Comparison of ENCODE assay signal across 1 cellular context in genomic region chr7:139772115-139772514, GRCh38.
A peak's percentile ranks its signal among the peaks of the same experiment; 100 is the strongest.
TF ChIP-seq lines count a peak whose summit lies in the region.

No MANE protein-coding gene starts in this region.

TF ChIP-seq in HepG2, 621 proteins besides CTCF, POLR2A, EP300 and RAD21 (continued from another document and continues in another):
- TF ChIP-seq ELF1 (CRISPR knock-in tag; IDR thresholded peaks at IDR 0.05): no peak
- TF ChIP-seq PLRG1 (conservative IDR thresholded peaks at IDR 0.05): no peak
- no peak for TF ChIP-seq ZNF780A (CRISPR knock-in tag; IDR thresholded peaks at IDR 0.05)
- no peak for TF ChIP-seq NFE2L2 (IDR thresholded peaks at IDR 0.05; ENCODE audit: low read length)
- TF ChIP-seq HHEX (CRISPR knock-in tag; IDR thresholded peaks at IDR 0.05): no peak
- TF ChIP-seq ATF5 (CRISPR knock-in tag; IDR thresholded peaks at IDR 0.05; ENCODE audit: low read depth): no peak
- TF ChIP-seq MYC (CRISPR knock-in tag; IDR thresholded peaks at IDR 0.05; ENCODE audit: borderline replicate concordance): no peak
- no peak for TF ChIP-seq ZNF776 (CRISPR knock-in tag; IDR thresholded peaks at IDR 0.05)
- TF ChIP-seq JUN (CRISPR knock-in tag; IDR thresholded peaks at IDR 0.05): no peak
- TF ChIP-seq ZNF546 (CRISPR knock-in tag; conservative IDR thresholded peaks at IDR 0.05): no peak
- TF ChIP-seq KDM4B (CRISPR knock-in tag; IDR thresholded peaks at IDR 0.05): no peak
- no peak for TF ChIP-seq ZNF383 (CRISPR knock-in tag; IDR thresholded peaks at IDR 0.05; ENCODE audit: borderline replicate concordance)
- TF ChIP-seq ZNF460 (CRISPR knock-in tag; IDR thresholded peaks at IDR 0.05; ENCODE audit: borderline replicate concordance): no peak
- TF ChIP-seq ZNF280D (CRISPR knock-in tag; IDR thresholded peaks at IDR 0.05): no peak
- TF ChIP-seq SOX6 (IDR thresholded peaks at IDR 0.05): no peak
- peak; percentile 55; the same call in 1 of the 2 replicates for TF ChIP-seq SOX6 (CRISPR knock-in tag; IDR thresholded peaks at IDR 0.05)
- no peak for TF ChIP-seq ZNF670 (CRISPR knock-in tag; IDR thresholded peaks at IDR 0.05; ENCODE audit: borderline replicate concordance)
- TF ChIP-seq KLF16 (CRISPR knock-in tag; IDR thresholded peaks at IDR 0.05): 0 out of 4 replicates have a peak, but pooled peaks of 1 of the 2 experiments have one; percentile 30
- TF ChIP-seq NAIF1 (CRISPR knock-in tag; IDR thresholded peaks at IDR 0.05; ENCODE audit: borderline replicate concordance): no peak
- TF ChIP-seq LBX2 (CRISPR knock-in tag; IDR thresholded peaks at IDR 0.05; ENCODE audit: borderline replicate concordance): no peak
- TF ChIP-seq ATF4 (CRISPR knock-in tag; IDR thresholded peaks at IDR 0.05): peak in 1 of 2 experiments; percentile 83; a peak in 2 of 4 replicates
- peak; percentile 88 for TF ChIP-seq GATAD2A (CRISPR knock-in tag; IDR thresholded peaks at IDR 0.05)
- no peak for TF ChIP-seq ZNF619 (CRISPR knock-in tag; IDR thresholded peaks at IDR 0.05)
- TF ChIP-seq ZNF414 (CRISPR knock-in tag; IDR thresholded peaks at IDR 0.05): no peak
- TF ChIP-seq ZNF660 (CRISPR knock-in tag; IDR thresholded peaks at IDR 0.05; ENCODE audit: borderline replicate concordance, low read depth): no peak
- 0 out of 2 replicates have a peak, but pooled peaks have one; percentile 18 for TF ChIP-seq FOSL2 (CRISPR knock-in tag; IDR thresholded peaks at IDR 0.05)
- TF ChIP-seq SOX5 (CRISPR knock-in tag; IDR thresholded peaks at IDR 0.05; ENCODE audit: borderline replicate concordance): peak; percentile 26; the same call in 1 of the 2 replicates
- no peak for TF ChIP-seq ZNF709 (CRISPR knock-in tag; IDR thresholded peaks at IDR 0.05)
- TF ChIP-seq ZNF12 (CRISPR knock-in tag; IDR thresholded peaks at IDR 0.05): no peak
- no peak for TF ChIP-seq PHF20 (CRISPR knock-in tag; IDR thresholded peaks at IDR 0.05)
- no peak for TF ChIP-seq MNT (IDR thresholded peaks at IDR 0.05)
- TF ChIP-seq ZFP41 (CRISPR knock-in tag; IDR thresholded peaks at IDR 0.05; ENCODE audit: borderline replicate concordance): no peak
- TF ChIP-seq SCMH1 (CRISPR knock-in tag; IDR thresholded peaks at IDR 0.05; ENCODE audit: borderline replicate concordance): no peak
- no peak for TF ChIP-seq ZNF362 (CRISPR knock-in tag; IDR thresholded peaks at IDR 0.05; ENCODE audit: borderline replicate concordance)
- TF ChIP-seq SMAD1 (CRISPR knock-in tag; IDR thresholded peaks at IDR 0.05; ENCODE audit: borderline replicate concordance, low read depth): no peak
- no peak for TF ChIP-seq CREB1 (IDR thresholded peaks at IDR 0.05)
- TF ChIP-seq CREB1 (CRISPR knock-in tag; IDR thresholded peaks at IDR 0.05): no peak
- no peak for TF ChIP-seq GZF1 (CRISPR knock-in tag; IDR thresholded peaks at IDR 0.05)
- no peak for TF ChIP-seq ZNF773 (CRISPR knock-in tag; IDR thresholded peaks at IDR 0.05; ENCODE audit: borderline replicate concordance)
- no peak for TF ChIP-seq NR2C2 (CRISPR knock-in tag; IDR thresholded peaks at IDR 0.05; ENCODE audit: borderline replicate concordance)
- no peak for TF ChIP-seq STAG1 (CRISPR knock-in tag; IDR thresholded peaks at IDR 0.05)
- no peak for TF ChIP-seq ZNF124 (CRISPR knock-in tag; IDR thresholded peaks at IDR 0.05)
- TF ChIP-seq CSRNP2 (CRISPR knock-in tag; conservative IDR thresholded peaks at IDR 0.05; ENCODE audit: low read depth): no peak
- peak; percentile 54 for TF ChIP-seq SALL1 (CRISPR knock-in tag; IDR thresholded peaks at IDR 0.05)
- no peak for TF ChIP-seq PHF5A (CRISPR knock-in tag; IDR thresholded peaks at IDR 0.05; ENCODE audit: low read depth, unreplicated experiment)
- TF ChIP-seq HOXA3 (CRISPR knock-in tag; IDR thresholded peaks at IDR 0.05): peak; percentile 33; the same call in 1 of the 2 replicates
- TF ChIP-seq ZBTB42 (CRISPR knock-in tag; IDR thresholded peaks at IDR 0.05): no peak
- no peak for TF ChIP-seq SNRNP70 (IDR thresholded peaks at IDR 0.05; ENCODE audit: low read depth, low read length)
- TF ChIP-seq ZKSCAN5 (CRISPR knock-in tag; IDR thresholded peaks at IDR 0.05): no peak
- 0 out of 2 replicates have a peak, but pooled peaks have one; percentile 70 for TF ChIP-seq ZBTB34 (CRISPR knock-in tag; IDR thresholded peaks at IDR 0.05)
- TF ChIP-seq TRAFD1 (CRISPR knock-in tag; IDR thresholded peaks at IDR 0.05; ENCODE audit: borderline replicate concordance): no peak
- no peak for TF ChIP-seq ZNF746 (CRISPR knock-in tag; IDR thresholded peaks at IDR 0.05)
- TF ChIP-seq MAX (IDR thresholded peaks at IDR 0.05): no peak
- no peak for TF ChIP-seq TRIM22 (IDR thresholded peaks at IDR 0.05)
- TF ChIP-seq MTERF4 (CRISPR knock-in tag; IDR thresholded peaks at IDR 0.05): no peak
